In the genomic region with DNA sequence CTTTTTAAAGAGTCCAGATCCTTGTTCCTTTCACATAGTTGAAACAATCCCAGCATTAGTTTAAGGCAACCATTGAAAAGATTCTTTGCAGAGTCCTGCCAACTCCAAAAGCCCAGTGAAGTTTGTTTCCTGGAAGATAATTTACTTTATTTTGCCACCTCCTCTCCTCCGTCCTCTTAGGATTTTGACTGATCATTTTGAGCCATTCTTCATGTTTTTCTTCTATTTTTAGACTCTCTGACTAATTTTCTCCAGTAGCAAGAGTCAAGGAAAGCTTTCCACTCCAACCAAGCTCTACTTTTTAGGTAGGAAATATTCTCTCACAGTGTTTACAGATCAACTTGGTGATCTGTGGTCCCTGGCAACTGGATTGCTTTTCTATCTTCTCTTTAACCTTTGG, we compare ENCODE assay signal across 24 cellular contexts.
"Had no signal": no experiment of that assay in that cellular context is flagged by ENCODE, and none has a peak within 500 bp of the region (broad histone marks: within the 10 kb centered on the region; RNA-seq: fewer than 3 reads in every experiment).

No MANE protein-coding gene starts in this region.

- H3K27me3 Mint-ChIP-seq: progenitor cell of endocrine pancreas, type B pancreatic cell had no signal

- H3K27ac ChIP-seq: foreskin keratinocyte, left ventricle myocardium inferior, neutrophil, right lobe of liver, testis, vagina, VCaP had no signal

- H3K4me3 Mint-ChIP-seq: activated naive CD4-positive, alpha-beta T cell treated with anti-CD3 and anti-CD28 coated beads for 36 hours; activated naive CD8-positive, alpha-beta T cell treated with anti-CD3 and anti-CD28 coated beads for 36 hours; effector memory CD8-positive, alpha-beta T cell; nephron; stimulated activated naive B cell treated with anti-CD40 and anti-IgM and Interleukin-4, amounts not matched to agents 10 μg/mL and 1 μg/mL and 100 μg/mL, for 72 hours; type B pancreatic cell had no signal

- H3K27ac Mint-ChIP-seq: activated naive CD4-positive, alpha-beta T cell treated with anti-CD3 and anti-CD28 coated beads for 36 hours; activated naive CD8-positive, alpha-beta T cell treated with anti-CD3 and anti-CD28 coated beads for 36 hours; effector memory CD8-positive, alpha-beta T cell; nephron; progenitor cell of endocrine pancreas; stimulated activated naive B cell treated with anti-CD40 and anti-IgM and Interleukin-4, amounts not matched to agents 10 μg/mL and 1 μg/mL and 100 μg/mL, for 72 hours; type B pancreatic cell had no signal

- H3K9me3 ChIP-seq: left ventricle myocardium inferior, neutrophil, right lobe of liver, testis, vagina had no signal

- DNase-seq: activated CD4-positive, alpha-beta T cell treated with anti-CD3 and anti-CD28 coated beads for 4 hours; activated CD4-positive, alpha-beta T cell treated with anti-CD3 and anti-CD28 coated beads, Interleukin-2, amount 50 U/mL, for 4 hours; activated effector memory CD4-positive, alpha-beta T cell treated with anti-CD3 and anti-CD28 coated beads, Interleukin-2, amount 50 U/mL, for 16 hours; activated naive CD4-positive, alpha-beta T cell treated with anti-CD3 and anti-CD28 coated beads for 36 hours; activated naive CD8-positive, alpha-beta T cell treated with anti-CD3 and anti-CD28 coated beads for 36 hours; activated T-cell treated with anti-CD3 and anti-CD28 coated beads for 4 hours; cortex of kidney; effector memory CD8-positive, alpha-beta T cell; foreskin keratinocyte; left ventricle myocardium inferior; right lobe of liver; small intestine; stimulated activated CD4-positive, alpha-beta T cell treated with anti-CD3 and anti-CD28 coated beads, Interleukin-4, amount 100 ng/mL, for 24 hours; stimulated activated CD8-positive, alpha-beta memory T cell treated with anti-CD3 and anti-CD28 coated beads, Interleukin-4, amount 100 ng/mL, for 48 hours; stimulated activated naive B cell treated with anti-CD40 and anti-IgM and Interleukin-4, amounts not matched to agents 10 μg/mL and 1 μg/mL and 100 μg/mL, for 72 hours; T-helper 1 cell; testis had no signal

- H3K36me3 ChIP-seq: left ventricle myocardium inferior, neutrophil, right lobe of liver, vagina had no signal

- H3K27me3 ChIP-seq: foreskin keratinocyte, testis, vagina had no signal

- H3K4me1 Mint-ChIP-seq: activated naive CD8-positive, alpha-beta T cell treated with anti-CD3 and anti-CD28 coated beads for 36 hours; nephron; stimulated activated naive B cell treated with anti-CD40 and anti-IgM and Interleukin-4, amounts not matched to agents 10 μg/mL and 1 μg/mL and 100 μg/mL, for 72 hours had no signal

- H3K4me1 ChIP-seq: foreskin keratinocyte, left ventricle myocardium inferior, right lobe of liver, testis, vagina had no signal

- H3K9me3 Mint-ChIP-seq: activated naive CD4-positive, alpha-beta T cell treated with anti-CD3 and anti-CD28 coated beads for 36 hours; activated naive CD8-positive, alpha-beta T cell treated with anti-CD3 and anti-CD28 coated beads for 36 hours; effector memory CD8-positive, alpha-beta T cell; stimulated activated naive B cell treated with anti-CD40 and anti-IgM and Interleukin-4, amounts not matched to agents 10 μg/mL and 1 μg/mL and 100 μg/mL, for 72 hours; type B pancreatic cell had no signal

- H3K4me3 ChIP-seq: left ventricle myocardium inferior, lung, right lobe of liver, testis, vagina had no signal

- ATAC-seq: effector memory CD8-positive, alpha-beta T cell; foreskin keratinocyte; right lobe of liver; stimulated activated naive B cell treated with anti-CD40 and anti-IgM and Interleukin-4, amounts not matched to agents 10 μg/mL and 1 μg/mL and 100 μg/mL, for 72 hours had no signal
